In genomic region chr6:28553986-28554881, GRCh38 we compare ENCODE assay signal across 16 cellular contexts. TPM values are rescaled to one million over a fixed set of nuclear protein-coding genes. Genes with fewer than 3 reads are reported as not detected.
DNase-seq lines count a peak whose midpoint lies in the region; ATAC-seq and TF ChIP-seq lines count a peak whose summit lies in the region.
"Had no signal": no experiment of that assay in that cellular context is flagged by ENCODE, and none has a peak within 500 bp of the region (broad histone marks: within the 10 kb centered on the region; RNA-seq: fewer than 3 reads in every experiment).

No MANE protein-coding gene starts in this region.

- intact Hi-C loops in IMR-90 (cut with micrococcal nuclease) = no loop called here
- intact Hi-C loops in mammary epithelial cell (cut with micrococcal nuclease) = no loop called here
- intact Hi-C loops in right lobe of liver (cut with DNase I) = no loop called here

- CTCF ChIA-PET in CD8-positive, alpha-beta memory T cell (lab: Charles Lee) = no interaction called here
- CTCF ChIA-PET in IMR-90 (lab: Yijun Ruan, JAX) = no interaction called here
- CTCF ChIA-PET in mammary epithelial cell (lab: Charles Lee; ENCODE audit: low non-redundant PET) = no interaction called here

- no peak overlapping the region for H3K4me3 ChIP-seq in CD8-positive, alpha-beta memory T cell (ENCODE audit: low read length)
- H3K4me3 ChIP-seq in IMR-90 (ENCODE audit: insufficient read depth, low read depth, low read length) (no peak overlapping the region), mammary epithelial cell (replicated peaks in 1 of 3; ENCODE audit: insufficient read depth in 1 of 3, low read depth in 2 of 3, low read length in 3 of 3) (peak overlapping the region; percentile 12 to 27 (median 26)), right lobe of liver (peak overlapping the region; percentile 19 to 31 (median 26))

- no TSS peak for BruUV-seq in IMR-90 (replicated peaks; lab: Mats Ljungman, UMichigan)
- no TSS peak for BruUV-seq in mammary epithelial cell (replicated peaks; lab: Mats Ljungman, UMichigan)

- no peaks in the 10 kb centered on the region for H3K9me3 ChIP-seq in CD8-positive, alpha-beta memory T cell (ENCODE audit: low read length)
- H3K9me3 ChIP-seq in IMR-90 (ENCODE audit: control insufficient read depth, insufficient read depth, low read length) (no peaks in the 10 kb centered on the region), mammary epithelial cell (replicated peaks; ENCODE audit: insufficient read depth, low read length) (no peaks in the 10 kb centered on the region), right lobe of liver (no peaks in the 10 kb centered on the region)

- no peak overlapping the region for H4K5ac ChIP-seq in IMR-90 (ENCODE audit: low read depth, low read length)

- peak overlapping the region; percentile 28 for H3K4me2 ChIP-seq in IMR-90 (ENCODE audit: low read depth, low read length)
- H3K4me2 ChIP-seq in mammary epithelial cell (ENCODE audit: insufficient read depth, low read depth, low read length) = peak overlapping the region; percentile 60

- H3K4me1 ChIP-seq in CD8-positive, alpha-beta memory T cell (ENCODE audit: insufficient read depth, low read length) = no peaks in the 10 kb centered on the region
- H3K4me1 ChIP-seq in IMR-90 (ENCODE audit: control insufficient read depth, insufficient read depth, low read length) = no peaks in the 10 kb centered on the region
- H3K4me1 ChIP-seq in mammary epithelial cell (ENCODE audit: insufficient read depth, low read length) = no peaks in the 10 kb centered on the region
- H3K4me1 ChIP-seq in right lobe of liver = peaks cover 0 to 16% (median 3%) of the 10 kb centered on the region in 4 donors

- H3K4me3 Mint-ChIP-seq in CD8-positive, alpha-beta memory T cell = no peak overlapping the region
- H3K4me3 Mint-ChIP-seq: activated naive CD8-positive, alpha-beta T cell treated with anti-CD3 and anti-CD28 coated beads for 36 hours; naive thymus-derived CD8-positive, alpha-beta T cell; T-cell had no signal

- in situ Hi-C loops in IMR-90 (cut with MboI; ENCODE audit: low sequenced_read_pairs) = no loop called here
- in situ Hi-C loops in mammary epithelial cell (cut with MboI; ENCODE audit: low sequenced_read_pairs in 2 of 2) = no loop called here

- no peak overlapping the region for H2BK5ac ChIP-seq in IMR-90 (ENCODE audit: low read depth, low read length, poor library complexity, severe bottlenecking)

- no peaks in the 10 kb centered on the region for H3K36me3 Mint-ChIP-seq in CD8-positive, alpha-beta memory T cell
- H3K36me3 Mint-ChIP-seq: activated naive CD8-positive, alpha-beta T cell treated with anti-CD3 and anti-CD28 coated beads for 36 hours; T-cell had no signal

- H2AK9ac ChIP-seq in IMR-90 (replicated peaks; ENCODE audit: low read depth, low read length, poor library complexity) = no peak overlapping the region

- H3K9me3 Mint-ChIP-seq in CD8-positive, alpha-beta memory T cell = no peaks in the 10 kb centered on the region
- H3K9me3 Mint-ChIP-seq: activated naive CD8-positive, alpha-beta T cell treated with anti-CD3 and anti-CD28 coated beads for 36 hours; T-cell had no signal

- WGBS in IMR-90 (ENCODE audit: extremely low coverage in 2 of 2, insufficient read length in 1 of 2), 2 experiments = 9% methylated on average over 14 of the region's 25 CpGs; no CpG with 5 or more reads in 1 of the 2 experiments
- 3% methylated on average over 21 of the region's 25 CpGs for WGBS in mammary epithelial cell (ENCODE audit: low coverage, missing lambda C conversion rate)
- WGBS in right lobe of liver (ENCODE audit: insufficient coverage, low coverage, low lambda C conversion rate, missing lambda C conversion rate) = 6% methylated on average over 24 of the region's 25 CpGs

- H2BK15ac ChIP-seq in IMR-90 (ENCODE audit: low read depth, low read length) = no peak overlapping the region

- H2BK120ac ChIP-seq in IMR-90 (ENCODE audit: low read depth, low read length) = no peak overlapping the region

- peak overlapping the region; percentile 68 for H3K27ac ChIP-seq in CD8-positive, alpha-beta memory T cell (ENCODE audit: low read depth, low read length)
- H3K27ac ChIP-seq in IMR-90 (ENCODE audit: insufficient read depth, low read length) (no peak overlapping the region), mammary epithelial cell (ENCODE audit: insufficient read depth, low read depth, low read length) (no peak overlapping the region), right lobe of liver (peak overlapping the region; percentile 77 to 84 (median 83))

- H3K9me1 ChIP-seq in IMR-90 (ENCODE audit: insufficient read depth, low read length) = no peaks in the 10 kb centered on the region

- no peak overlapping the region for H2AK5ac ChIP-seq in IMR-90 (ENCODE audit: low read depth, low read length)

- no peak overlapping the region for H3K18ac ChIP-seq in IMR-90 (ENCODE audit: low read depth, low read length)

- H3K14ac ChIP-seq in IMR-90 (replicated peaks; ENCODE audit: low read depth, low read length) = no peak overlapping the region

- ATAC-seq in IMR-90 (ENCODE audit: low read depth) (no peak), right lobe of liver (peak; percentile 82 to 94 (median 89)), GM19351 (IDR thresholded peaks at IDR 0.05; ENCODE audit: unreplicated experiment) (no peak)
- ATAC-seq: naive thymus-derived CD8-positive, alpha-beta T cell; T-cell had no signal

- peaks cover 38 to 79% of the 10 kb centered on the region in 2 donors for H3K27me3 Mint-ChIP-seq in CD8-positive, alpha-beta memory T cell

- H3K79me2 ChIP-seq in mammary epithelial cell (ENCODE audit: insufficient read depth, low read length) = no peaks in the 10 kb centered on the region

- no peak overlapping the region for H3K4ac ChIP-seq in IMR-90 (ENCODE audit: low read depth, low read length)

- no peak overlapping the region for H3K56ac ChIP-seq in IMR-90 (ENCODE audit: extremely low read depth, insufficient read depth, low read length)

- TF ChIP-seq RAD21 in IMR-90 (IDR thresholded peaks at IDR 0.05; ENCODE audit: low read length) = no peak

- no peaks in the 10 kb centered on the region for H3K36me3 ChIP-seq in CD8-positive, alpha-beta memory T cell (ENCODE audit: insufficient read depth, low read length)
- H3K36me3 ChIP-seq in IMR-90 (ENCODE audit: control insufficient read depth, insufficient read depth, low read length) (no peaks in the 10 kb centered on the region), mammary epithelial cell (ENCODE audit: insufficient read depth, low read length) (no peaks in the 10 kb centered on the region), right lobe of liver (no peaks in the 10 kb centered on the region)

- H2BK20ac ChIP-seq in IMR-90 (ENCODE audit: low read depth, low read length) = no peak overlapping the region

- H2AFZ ChIP-seq in IMR-90 (replicated peaks; ENCODE audit: low read length, poor library complexity) (no peak overlapping the region), mammary epithelial cell (ENCODE audit: low read depth, low read length) (peak overlapping the region; percentile 73)

- TF ChIP-seq CTCF in IMR-90 (conservative IDR thresholded peaks at IDR 0.05; ENCODE audit: low read depth, low read length) = no peak
- TF ChIP-seq CTCF in mammary epithelial cell (conservative IDR thresholded peaks at IDR 0.05 in 1 of 2, IDR thresholded peaks at IDR 0.05 in 1 of 2; ENCODE audit: extremely low read depth in 1 of 2, insufficient read depth in 1 of 2, low read depth in 1 of 2, low read length in 2 of 2) = no peak
- no peak for TF ChIP-seq CTCF in right lobe of liver (IDR thresholded peaks at IDR 0.05)

- no peak overlapping the region for H4K8ac ChIP-seq in IMR-90 (ENCODE audit: low read depth in 2 of 2, low read length in 2 of 2)

- dilution Hi-C loops in IMR-90 (cut with HindIII; ENCODE audit: low sequenced_read_pairs, unreplicated experiment) = no loop called here
- dilution Hi-C loops in mammary epithelial cell (cut with HindIII; ENCODE audit: low sequenced_read_pairs) = no loop called here

- no peaks in the 10 kb centered on the region for H3K79me1 ChIP-seq in IMR-90 (ENCODE audit: low read depth in 1 of 2, low read length in 2 of 2)

- no peak overlapping the region for H3K23ac ChIP-seq in IMR-90 (ENCODE audit: low read depth, low read length)

- H4K20me1 ChIP-seq in IMR-90 (ENCODE audit: insufficient read depth, low read length) = no peaks in the 10 kb centered on the region
- no peaks in the 10 kb centered on the region for H4K20me1 ChIP-seq in mammary epithelial cell (ENCODE audit: insufficient read depth, low read length)

- DNase-seq in CD8-positive, alpha-beta memory T cell = no peak
- DNase-seq in IMR-90 (no peak), mammary epithelial cell (no peak), right lobe of liver (peak; percentile 65 to 75 (median 70)), T-helper 9 cell (no peak)
- no peak for DNase-seq in stimulated activated CD4-positive, alpha-beta T cell treated with anti-CD3 and anti-CD28 coated beads, Interleukin-4, amount 100 ng/mL, for 1 hour
- DNase-seq in effector CD8-positive, alpha-beta T cell (lab: John Stamatoyannopoulos, UW) = no peak
- DNase-seq: activated naive CD8-positive, alpha-beta T cell treated with anti-CD3 and anti-CD28 coated beads for 36 hours; effector CD4-positive, alpha-beta T cell; naive thymus-derived CD8-positive, alpha-beta T cell; NCI-H524 treated with DMSO at 0.1 percent for 48 hours; stimulated activated CD4-positive, alpha-beta T cell treated with anti-CD3 and anti-CD28 coated beads, Interleukin-4, amount 100 ng/mL, for 4 hours; T-cell had no signal

- POLR2A ChIA-PET in CD8-positive, alpha-beta memory T cell (lab: Charles Lee) = no interaction called here
- POLR2A ChIA-PET in IMR-90 (lab: Charles Lee; ENCODE audit: unreplicated experiment) = no interaction called here

- H3K27ac Mint-ChIP-seq in CD8-positive, alpha-beta memory T cell = no peak overlapping the region
- H3K27ac Mint-ChIP-seq: activated naive CD8-positive, alpha-beta T cell treated with anti-CD3 and anti-CD28 coated beads for 36 hours; T-cell had no signal

- H4K91ac ChIP-seq in IMR-90 (ENCODE audit: insufficient read depth, low read depth, low read length) = no peak overlapping the region

- H3K9ac ChIP-seq in IMR-90 (ENCODE audit: low read depth, low read length) = no peak overlapping the region
- no peak overlapping the region for H3K9ac ChIP-seq in mammary epithelial cell (ENCODE audit: insufficient read depth, low read length)

- no peaks in the 10 kb centered on the region for H3K27me3 ChIP-seq in CD8-positive, alpha-beta memory T cell (ENCODE audit: insufficient read depth, low read length, poor library complexity, severe bottlenecking)
- H3K27me3 ChIP-seq in IMR-90 (ENCODE audit: control insufficient read depth, insufficient read depth, low read length) = peaks cover 4% of the 10 kb centered on the region; the same call in 1 of the 2 replicates
- H3K27me3 ChIP-seq in mammary epithelial cell (ENCODE audit: insufficient read depth, low read length) = peaks cover 3% of the 10 kb centered on the region
- no peaks in the 10 kb centered on the region for H3K27me3 ChIP-seq in right lobe of liver

- TF ChIP-seq POLR2A in IMR-90 (IDR thresholded peaks at IDR 0.05; ENCODE audit: low read depth, low read length) = no peak
- peak; percentile 46 for TF ChIP-seq POLR2A in right lobe of liver (IDR thresholded peaks at IDR 0.05)

- H3K4me1 Mint-ChIP-seq in CD8-positive, alpha-beta memory T cell = peaks cover 0 to 4% (median 0%) of the 10 kb centered on the region in 3 donors

RNA-seq across cellular contexts. Expression of gene GPX5, which starts 28.6 kb away (rescaled TPM):
- total RNA-seq in CD8-positive, alpha-beta memory T cell = not detected
- polyA plus RNA-seq in CD8-positive, alpha-beta memory T cell = 0.84 TPM
- total RNA-seq in IMR-90 (2012; rRNA removed) = not detected in 2 replicates
- polyA plus RNA-seq in IMR-90 (2012; rRNA removed) = not detected in 2 replicates
- not detected in 2 replicates for polyA plus RNA-seq in IMR-90 (2012; cell fraction: cytosol; rRNA removed)
- polyA plus RNA-seq in IMR-90 (2012; cell fraction: nucleus; rRNA removed; ENCODE audit: low replicate concordance) = not detected in 2 replicates
- not detected for total RNA-seq in mammary epithelial cell
- polyA plus RNA-seq in mammary epithelial cell = not detected
- not detected for polyA minus RNA-seq in mammary epithelial cell
- total RNA-seq in right lobe of liver = not detected
- total RNA-seq: activated naive CD8-positive, alpha-beta T cell treated with anti-CD3 and anti-CD28 coated beads for 36 hours; LHCN-M2; naive thymus-derived CD8-positive, alpha-beta T cell; subcutaneous adipose tissue; T-cell had no signal
- polyA plus RNA-seq: naive thymus-derived CD8-positive, alpha-beta T cell had no signal

RNA-seq across cellular contexts. Expression of gene GPX6, which starts 38.6 kb away (rescaled TPM):
- total RNA-seq in CD8-positive, alpha-beta memory T cell = not detected
- polyA plus RNA-seq in CD8-positive, alpha-beta memory T cell = not detected
- total RNA-seq in IMR-90 (2012; rRNA removed) (not detected in 2 replicates), mammary epithelial cell (not detected), right lobe of liver (not detected)
- polyA plus RNA-seq in IMR-90 (2012; rRNA removed) (not detected in 2 replicates), mammary epithelial cell (not detected)
- polyA plus RNA-seq in IMR-90 (2012; cell fraction: cytosol; rRNA removed) = not detected in 2 replicates
- polyA plus RNA-seq in IMR-90 (2012; cell fraction: nucleus; rRNA removed; ENCODE audit: low replicate concordance) = not detected in 2 replicates
- not detected for polyA minus RNA-seq in mammary epithelial cell
- total RNA-seq: activated naive CD8-positive, alpha-beta T cell treated with anti-CD3 and anti-CD28 coated beads for 36 hours; LHCN-M2; naive thymus-derived CD8-positive, alpha-beta T cell; subcutaneous adipose tissue; T-cell had no signal
- polyA plus RNA-seq: naive thymus-derived CD8-positive, alpha-beta T cell had no signal

Comparison
In these comparisons a context has a peak if more than half of its experiments do, and no peak if none do; other contexts are left out.
1. DNase-seq: peak in right lobe of liver (3 of 3); none in CD8-positive, alpha-beta memory T cell (0 of 5), IMR-90 (single experiment), mammary epithelial cell (single experiment), stimulated activated CD4-positive, alpha-beta T cell treated with anti-CD3 and anti-CD28 coated beads, Interleukin-4, amount 100 ng/mL, for 1 hour (single experiment), effector CD8-positive, alpha-beta T cell (single experiment) and T-helper 9 cell (single experiment).
2. H3K27ac ChIP-seq: peak in CD8-positive, alpha-beta memory T cell (single experiment) and right lobe of liver (3 of 3); none in IMR-90 (single experiment) and mammary epithelial cell (single experiment).
3. H3K4me3 ChIP-seq: peak in mammary epithelial cell (3 of 3) and right lobe of liver (3 of 3); none in CD8-positive, alpha-beta memory T cell (single experiment) and IMR-90 (single experiment).
4. ATAC-seq: peak in right lobe of liver (4 of 4); none in IMR-90 (single experiment) and GM19351 (single experiment).